ENCODE assay signal across 34 cellular contexts in genomic region chr6:99354983-99355382, GRCh38.
"Had no signal": no experiment of that assay in that cellular context is flagged by ENCODE, and none has a peak within 500 bp of the region (broad histone marks: within the 10 kb centered on the region; RNA-seq: fewer than 3 reads in every experiment).

No MANE protein-coding gene starts in this region.

- H3K4me3 ChIP-seq: MG63 had no signal

- H3K36me3 ChIP-seq: MG63 had no signal

- H3K9me3 ChIP-seq: MG63 had no signal

- DNase-seq: Karpas-422, Kasumi-1, MG63, MM.1S, MV-4-11, NCI-H1048, NCI-H1092, NCI-H1092 treated with DMSO at 0.1 percent for 48 hours, NCI-H1105, NCI-H1105 treated with DMSO at 0.1 percent for 48 hours, NCI-H1417, NCI-H1417 treated with DMSO at 0.1 percent for 48 hours, NCI-H1436, NCI-H1436 treated with DMSO at 0.1 percent for 48 hours, NCI-H146, NCI-H1694, NCI-H1694 treated with DMSO at 0.1 percent for 48 hours, NCI-H187, NCI-H187 treated with DMSO at 0.1 percent for 48 hours, NCI-H1930, NCI-H2029, NCI-H2029 treated with DMSO at 0.1 percent for 48 hours, NCI-H2081, NCI-H2081 treated with DMSO at 0.1 percent for 48 hours, NCI-H2107, NCI-H2171, NCI-H2171 treated with DMSO at 0.1 percent for 48 hours, NCI-H2227 treated with DMSO at 0.1 percent for 48 hours, NCI-H226, NCI-H345, NCI-H446, NCI-H446 treated with DMSO at 0.1 percent for 48 hours, NCI-H510A, NCI-H510A treated with DMSO at 0.1 percent for 48 hours had no signal
